8 cellular contexts compared by ENCODE assay signal in genomic region chr13:99258210-99258860, GRCh38.
A peak's percentile ranks its signal among the peaks of the same experiment; 100 is the strongest.
DNase-seq lines count a peak whose midpoint lies in the region; ATAC-seq lines count a peak whose summit lies in the region.

A gene with protein sequence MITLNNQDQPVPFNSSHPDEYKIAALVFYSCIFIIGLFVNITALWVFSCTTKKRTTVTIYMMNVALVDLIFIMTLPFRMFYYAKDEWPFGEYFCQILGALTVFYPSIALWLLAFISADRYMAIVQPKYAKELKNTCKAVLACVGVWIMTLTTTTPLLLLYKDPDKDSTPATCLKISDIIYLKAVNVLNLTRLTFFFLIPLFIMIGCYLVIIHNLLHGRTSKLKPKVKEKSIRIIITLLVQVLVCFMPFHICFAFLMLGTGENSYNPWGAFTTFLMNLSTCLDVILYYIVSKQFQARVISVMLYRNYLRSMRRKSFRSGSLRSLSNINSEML (minus strand): TSS chr13:99258379. CDS start chr13:99255872, 2,507 bp downstream.

- H3K4me3 Mint-ChIP-seq in dendritic cell treated with granulocyte-macrophage colony-stimulating factor and Interleukin-4, amounts not matched to agents 40 ng/mL and 50 ng/mL, for 4 days = peak within 1 kb of the TSS; percentile 45

- no peaks in the 10 kb centered on the region for H3K9me3 Mint-ChIP-seq in dendritic cell treated with granulocyte-macrophage colony-stimulating factor and Interleukin-4, amounts not matched to agents 40 ng/mL and 50 ng/mL, for 4 days

- intact Hi-C loops in dendritic cell treated with granulocyte-macrophage colony-stimulating factor and Interleukin-4, amounts not matched to agents 40 ng/mL and 50 ng/mL, for 4 days (cut with micrococcal nuclease) = loop anchor here (5.0 kb wide), 1 partner anchor 36 kb away; no protein-coding TSS in a partner anchor

- peak; percentile 84 for ATAC-seq in GM18499 (IDR thresholded peaks at IDR 0.05; ENCODE audit: insufficient read depth, unreplicated experiment)
- ATAC-seq in GM21717 (IDR thresholded peaks at IDR 0.05; ENCODE audit: unreplicated experiment) = peak; percentile 84

- peak within 1 kb of the TSS; percentile 60 for H3K27ac Mint-ChIP-seq in dendritic cell treated with granulocyte-macrophage colony-stimulating factor and Interleukin-4, amounts not matched to agents 40 ng/mL and 50 ng/mL, for 4 days

- DNase-seq in KBM-7 (peak; percentile 24), NCI-H510A treated with DMSO at 0.1 percent for 48 hours (lab: John Stamatoyannopoulos, UW) (no peak), GM03348 (ENCODE audit: low spot score) (no peak), amygdala (lab: John Stamatoyannopoulos, UW) (no peak), DMS 273 treated with DMSO at 0.1 percent for 48 hours (lab: John Stamatoyannopoulos, UW) (no peak)

- no peaks in the 10 kb centered on the region for H3K27me3 Mint-ChIP-seq in dendritic cell treated with granulocyte-macrophage colony-stimulating factor and Interleukin-4, amounts not matched to agents 40 ng/mL and 50 ng/mL, for 4 days

- peaks cover 24% of the 10 kb centered on the region for H3K36me3 Mint-ChIP-seq in dendritic cell treated with granulocyte-macrophage colony-stimulating factor and Interleukin-4, amounts not matched to agents 40 ng/mL and 50 ng/mL, for 4 days (ENCODE audit: low read depth)

- in situ Hi-C loops in KBM-7 (cut with MboI; ENCODE audit: low pct_unique_long_range_greater_than_20kb, low sequenced_read_pairs) = no loop called here

- peaks cover 43% of the 10 kb centered on the region for H3K4me1 Mint-ChIP-seq in dendritic cell treated with granulocyte-macrophage colony-stimulating factor and Interleukin-4, amounts not matched to agents 40 ng/mL and 50 ng/mL, for 4 days (ENCODE audit: low read depth)
